Comparison of ENCODE assay signal across 19 cellular contexts in genomic region chr9:20945269-20945668, GRCh38.
"Had no signal": no experiment of that assay in that cellular context is flagged by ENCODE, and none has a peak within 500 bp of the region (broad histone marks: within the 10 kb centered on the region; RNA-seq: fewer than 3 reads in every experiment).

No MANE protein-coding gene starts in this region.

- H3K4me1 ChIP-seq: pancreas, psoas muscle, tibial artery, uterus had no signal

- DNase-seq: cerebellar nuclear complex; erythroblast; heart right ventricle; kidney glomerular epithelial cell; mammary epithelial cell; naive B cell; pancreas; psoas muscle; spleen; stimulated activated CD4-positive, alpha-beta T cell treated with anti-CD3 and anti-CD28 coated beads, Interleukin-15, amount 100 ng/mL, for 24 hours; stimulated activated CD4-positive, alpha-beta T cell treated with anti-CD3 and anti-CD28 coated beads, Interleukin-1b, Interleukin-23, amount 100 ng/mL, for 48 hours; stimulated activated CD4-positive, alpha-beta T cell treated with anti-CD3 and anti-CD28 coated beads, Interleukin-4, amount 100 ng/mL, for 24 hours; tibial artery; upper lobe of left lung; uterus had no signal

- H3K9me3 Mint-ChIP-seq: dendritic cell treated with granulocyte-macrophage colony-stimulating factor and Interleukin-4, amounts not matched to agents 40 ng/mL and 50 ng/mL, for 4 days; naive B cell; nephron; stimulated activated memory B cell treated with anti-CD40 and anti-IgM and Interleukin-4, amounts not matched to agents 10 μg/mL and 1 μg/mL and 100 μg/mL, for 72 hours; stimulated activated naive CD8-positive, alpha-beta T cell treated with anti-CD3 and anti-CD28 coated beads, Interleukin-15, Interleukin-2, amounts not matched to agents 100 ng/mL and 50 ng/mL, for 24 hours had no signal

- H3K27me3 ChIP-seq: heart right ventricle, pancreas, spleen, tibial artery, upper lobe of left lung, uterus had no signal

- H3K36me3 ChIP-seq: pancreas, tibial artery, uterus had no signal

- H3K4me3 Mint-ChIP-seq: dendritic cell treated with granulocyte-macrophage colony-stimulating factor and Interleukin-4, amounts not matched to agents 40 ng/mL and 50 ng/mL, for 4 days; naive B cell; nephron; stimulated activated memory B cell treated with anti-CD40 and anti-IgM and Interleukin-4, amounts not matched to agents 10 μg/mL and 1 μg/mL and 100 μg/mL, for 72 hours; stimulated activated naive CD8-positive, alpha-beta T cell treated with anti-CD3 and anti-CD28 coated beads, Interleukin-15, Interleukin-2, amounts not matched to agents 100 ng/mL and 50 ng/mL, for 24 hours had no signal

- H3K27ac ChIP-seq: heart right ventricle, pancreas, psoas muscle, spleen, tibial artery, upper lobe of left lung, uterus had no signal

- H3K27me3 Mint-ChIP-seq: dendritic cell treated with granulocyte-macrophage colony-stimulating factor and Interleukin-4, amounts not matched to agents 40 ng/mL and 50 ng/mL, for 4 days; naive B cell; stimulated activated memory B cell treated with anti-CD40 and anti-IgM and Interleukin-4, amounts not matched to agents 10 μg/mL and 1 μg/mL and 100 μg/mL, for 72 hours; stimulated activated naive CD8-positive, alpha-beta T cell treated with anti-CD3 and anti-CD28 coated beads, Interleukin-15, Interleukin-2, amounts not matched to agents 100 ng/mL and 50 ng/mL, for 24 hours had no signal

- H3K27ac Mint-ChIP-seq: dendritic cell treated with granulocyte-macrophage colony-stimulating factor and Interleukin-4, amounts not matched to agents 40 ng/mL and 50 ng/mL, for 4 days; naive B cell; nephron; stimulated activated memory B cell treated with anti-CD40 and anti-IgM and Interleukin-4, amounts not matched to agents 10 μg/mL and 1 μg/mL and 100 μg/mL, for 72 hours; stimulated activated naive CD8-positive, alpha-beta T cell treated with anti-CD3 and anti-CD28 coated beads, Interleukin-15, Interleukin-2, amounts not matched to agents 100 ng/mL and 50 ng/mL, for 24 hours had no signal

- H3K4me1 Mint-ChIP-seq: stimulated activated memory B cell treated with anti-CD40 and anti-IgM and Interleukin-4, amounts not matched to agents 10 μg/mL and 1 μg/mL and 100 μg/mL, for 72 hours had no signal

- H3K9me3 ChIP-seq: heart right ventricle, pancreas, psoas muscle, spleen, tibial artery, upper lobe of left lung, uterus had no signal

- H3K4me3 ChIP-seq: heart right ventricle, pancreas, psoas muscle, spleen, tibial artery, upper lobe of left lung, uterus had no signal
